Comparison of ENCODE assay signal across 20 cellular contexts in genomic region chr9:21872696-21873095, GRCh38.
"Had no signal": no experiment of that assay in that cellular context is flagged by ENCODE, and none has a peak within 500 bp of the region (broad histone marks: within the 10 kb centered on the region; RNA-seq: fewer than 3 reads in every experiment).

No MANE protein-coding gene starts in this region.

- H3K27me3 Mint-ChIP-seq: activated naive CD8-positive, alpha-beta T cell treated with anti-CD3 and anti-CD28 coated beads for 36 hours; central memory CD8-positive, alpha-beta T cell had no signal

- FAIRE-seq: frontal cortex had no signal

- H3K9me3 ChIP-seq: lower lobe of right lung, ovary, thoracic aorta had no signal

- DNase-seq: activated CD4-positive, alpha-beta T cell treated with anti-CD3 and anti-CD28 coated beads, Interleukin-2, amount 50 U/mL, for 1 hour; activated CD4-positive, CD25-positive, alpha-beta regulatory T cell; activated CD8-positive, alpha-beta memory T cell treated with anti-CD3 and anti-CD28 coated beads for 24 hours; activated naive CD8-positive, alpha-beta T cell treated with anti-CD3 and anti-CD28 coated beads for 36 hours; brain microvascular endothelial cell; cortex of kidney; effector CD8-positive, alpha-beta T cell; heart left ventricle; left colon; lower lobe of right lung; midbrain; ovary; stimulated activated CD4-positive, alpha-beta T cell treated with anti-CD3 and anti-CD28 coated beads, Interleukin-12 subunit alpha, Interleukin-12 subunit beta, amount 100 ng/mL, for 4 hours; stimulated activated CD4-positive, alpha-beta T cell treated with anti-CD3 and anti-CD28 coated beads, Interleukin-2, amount 100 ng/mL, for 24 hours had no signal

- H3K9me3 Mint-ChIP-seq: central memory CD8-positive, alpha-beta T cell had no signal

- H3K27me3 ChIP-seq: brain microvascular endothelial cell, heart left ventricle, ovary had no signal

- H3K36me3 ChIP-seq: brain microvascular endothelial cell, ovary, thoracic aorta had no signal

- H3K4me1 Mint-ChIP-seq: activated naive CD8-positive, alpha-beta T cell treated with anti-CD3 and anti-CD28 coated beads for 36 hours had no signal

- H3K4me3 ChIP-seq: heart left ventricle, lower lobe of right lung, ovary, thoracic aorta had no signal

- H3K4me1 ChIP-seq: lower lobe of right lung had no signal

- H3K27ac Mint-ChIP-seq: activated naive CD8-positive, alpha-beta T cell treated with anti-CD3 and anti-CD28 coated beads for 36 hours; activated T-helper 1 cell treated with anti-CD3 and anti-CD28 coated beads, Interleukin-12 subunit alpha, Interleukin-12 subunit beta, Interleukin-2, Interleukin-4 antibody, amounts not matched to agents 30 ng/mL and 10 ng/mL and 1 ng/mL, durations not matched to agents 14 hours and 24 hours and 36 hours; T-helper 2 cell treated with Interferon-gamma antibody and Interleukin-4, amounts not matched to agents 5 μg/mL and 100 μg/mL, for 36 hours had no signal

- H3K4me3 Mint-ChIP-seq: activated naive CD8-positive, alpha-beta T cell treated with anti-CD3 and anti-CD28 coated beads for 36 hours; activated T-helper 1 cell treated with anti-CD3 and anti-CD28 coated beads, Interleukin-12 subunit alpha, Interleukin-12 subunit beta, Interleukin-2, Interleukin-4 antibody, amounts not matched to agents 30 ng/mL and 10 ng/mL and 1 ng/mL, durations not matched to agents 14 hours and 24 hours and 36 hours; central memory CD8-positive, alpha-beta T cell; T-helper 2 cell treated with Interferon-gamma antibody and Interleukin-4, amounts not matched to agents 5 μg/mL and 100 μg/mL, for 36 hours had no signal

- ATAC-seq: heart left ventricle, left colon, lower lobe of right lung, sciatic nerve had no signal

- H3K27ac ChIP-seq: heart left ventricle, lower lobe of right lung, ovary, thoracic aorta had no signal
